Comparison of ENCODE assay signal across 7 cellular contexts in genomic region chr10:97713351-97713827, GRCh38. TPM values are rescaled to one million over a fixed set of nuclear protein-coding genes. Genes with fewer than 3 reads are reported as not detected.
DNase-seq lines count a peak whose midpoint lies in the region; ATAC-seq and TF ChIP-seq lines count a peak whose summit lies in the region.

Gene MARVELD1, plus strand, starts transcription at chr10:97713730. Its CDS starts 147 bp downstream, at chr10:97713877.

- 4% methylated on average over 38 of the region's 38 CpGs for WGBS in suprapubic skin

- no peak for TF ChIP-seq CTCF in suprapubic skin (IDR thresholded peaks at IDR 0.05)

- H3K9me3 ChIP-seq in duodenal mucosa (ENCODE audit: control insufficient read depth in 1 of 2, low read length in 2 of 2) (no peaks in the 10 kb centered on the region), suprapubic skin (no peaks in the 10 kb centered on the region)

- H3K4me3 ChIP-seq in duodenal mucosa (ENCODE audit: low read depth in 1 of 2, low read length in 2 of 2) (peak within 1 kb of the TSS; percentile 60 to 80), suprapubic skin (peak within 1 kb of the TSS; percentile 54)

- H3K27ac ChIP-seq in duodenal mucosa (ENCODE audit: low read depth, low read length) (peak within 1 kb of the TSS; percentile 78), suprapubic skin (peak within 1 kb of the TSS; percentile 86)

- H3K9ac ChIP-seq in duodenal mucosa (ENCODE audit: low read depth in 1 of 2, low read length in 2 of 2) = peak within 1 kb of the TSS; percentile 49 to 70

- TF ChIP-seq EP300 in suprapubic skin (IDR thresholded peaks at IDR 0.05) = no peak

- no peak for ATAC-seq in HG02642 (IDR thresholded peaks at IDR 0.05; ENCODE audit: poor library complexity, unreplicated experiment)

- H3K27me3 ChIP-seq in duodenal mucosa (ENCODE audit: control insufficient read depth in 1 of 2, insufficient read depth in 2 of 2, low read length in 2 of 2) (no peaks in the 10 kb centered on the region), suprapubic skin (no peaks in the 10 kb centered on the region)

- H3K36me3 ChIP-seq in duodenal mucosa (ENCODE audit: control insufficient read depth in 1 of 2, insufficient read depth in 2 of 2, low read length in 2 of 2) (no peaks in the 10 kb centered on the region), suprapubic skin (peaks cover 7% of the 10 kb centered on the region)

- H3K4me1 ChIP-seq in duodenal mucosa (ENCODE audit: control insufficient read depth in 1 of 2, insufficient read depth in 2 of 2, low read length in 2 of 2) (peaks cover 16 to 27% of the 10 kb centered on the region in 2 donors), suprapubic skin (peaks cover 60% of the 10 kb centered on the region)

- DNase-seq in Daoy (ENCODE audit: low read depth) (peak; percentile 82), HT-29 (ENCODE audit: low spot score) (peak; percentile 43), SK-N-DZ (ENCODE audit: low spot score) (peak; percentile 80), lung microvascular endothelial cell (ENCODE audit: low read depth in 2 of 2) (peak; percentile 38 to 49), suprapubic skin (ENCODE audit: low spot score in 2 of 2) (peak; percentile 85 to 90)

- TF ChIP-seq POLR2A in suprapubic skin (IDR thresholded peaks at IDR 0.05) = no peak

RNA-seq across cellular contexts. Expression of gene MARVELD1, which starts in this region (rescaled TPM):
- 9.9 and 16.8 TPM in 2 replicates for total RNA-seq in Daoy (2014; rRNA removed; shearing (Covaris generic))
- 24.5 and 24.9 TPM in 2 replicates for total RNA-seq in HT-29 (2014; rRNA removed; shearing (Covaris generic))
- polyA plus RNA-seq in SK-N-DZ (2014; cell fraction: cytosol; rRNA removed) = 55.7 and 55.8 TPM in 2 replicates
- polyA plus RNA-seq in SK-N-DZ (2014; cell fraction: nucleus; rRNA removed) = 24.1 and 40.1 TPM in 2 replicates
- total RNA-seq in lung microvascular endothelial cell = 10.7 and 11.5 TPM in 2 replicates
- 10 to 100 TPM; 25.8 to 36.7 (median 31.0) TPM for total RNA-seq in suprapubic skin
